ENCODE assay signal across 8 cellular contexts in the genomic region with DNA sequence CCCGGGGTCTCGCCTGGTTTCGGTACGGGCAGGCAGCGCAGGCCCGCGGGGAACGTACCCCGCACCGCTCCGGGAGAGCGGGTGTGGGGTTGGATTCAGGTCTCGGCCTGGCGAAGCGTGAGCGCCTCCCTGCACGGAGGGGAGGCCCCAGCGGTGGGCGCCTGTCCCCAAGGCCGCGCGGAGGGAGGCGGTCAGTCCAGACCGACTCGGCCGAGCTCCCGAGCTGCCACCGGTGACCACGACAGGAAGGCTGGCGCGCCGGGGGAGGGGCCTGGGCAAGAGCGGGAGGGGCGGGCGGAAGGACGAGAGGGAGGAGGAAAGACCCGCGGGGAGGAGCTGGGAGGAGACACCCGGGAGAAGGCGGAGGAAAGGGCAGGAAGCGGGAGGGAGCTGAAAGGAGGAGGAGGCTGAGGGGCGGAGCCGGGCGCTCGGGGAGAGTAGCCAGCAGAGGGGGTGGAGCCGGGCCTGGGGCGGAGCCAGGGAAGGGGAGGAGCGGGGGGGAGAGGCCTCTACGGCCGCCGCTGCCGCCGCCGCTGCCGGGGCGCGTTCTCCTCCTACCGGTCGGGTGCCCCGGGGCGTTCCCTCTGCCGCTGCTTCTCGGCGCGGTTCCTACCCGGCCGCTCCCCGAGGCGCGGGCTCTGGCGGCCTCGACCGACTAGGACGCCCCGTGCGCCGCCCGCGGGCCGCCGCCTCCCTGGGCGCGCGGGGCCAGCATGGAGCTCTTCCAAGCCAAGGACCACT. TPM values are rescaled to one million over a fixed set of nuclear protein-coding genes. Genes with fewer than 3 reads are reported as not detected.
A peak's percentile ranks its signal among the peaks of the same experiment; 100 is the strongest.
DNase-seq lines count a peak whose midpoint lies in the region; ATAC-seq and FAIRE-seq lines count a peak whose summit lies in the region.

INPP5F (plus strand) TSS at position 501 of the 741 bp plus-strand sequence; CDS start at position 714, 213 bp downstream.

- H3K27me3 Mint-ChIP-seq in activated CD8-positive, alpha-beta memory T cell treated with anti-CD3 and anti-CD28 coated beads, Interleukin-2, amount 10 ng/mL, durations not matched to agents 7 days and 5 days, result no peaks in the 10 kb centered on the region

- no peaks in the 10 kb centered on the region for H3K27me3 ChIP-seq in endocrine pancreas (ENCODE audit: control insufficient read depth, insufficient read depth, low read length)

- peak; percentile 13 for FAIRE-seq in HTR-8/SVneo (lab: Jason Lieb, UNC)

- CTCF ChIA-PET in activated CD8-positive, alpha-beta memory T cell treated with anti-CD3 and anti-CD28 coated beads, Interleukin-2, amount 10 ng/mL, durations not matched to agents 7 days and 5 days (lab: Charles Lee), result interaction anchor here (0.7 to 5.3 kb wide), 26 partner anchors 9 to 777 kb away, joined by 3 to 41 read pairs (median 4); no protein-coding TSS in a partner anchor

- peaks cover 3% of the 10 kb centered on the region for H3K36me3 Mint-ChIP-seq in activated CD8-positive, alpha-beta memory T cell treated with anti-CD3 and anti-CD28 coated beads, Interleukin-2, amount 10 ng/mL, durations not matched to agents 7 days and 5 days

- peak within 1 kb of the TSS; percentile 75 for H3K4me3 ChIP-seq in endocrine pancreas (ENCODE audit: control insufficient read depth, insufficient read depth, low read length)

- H3K9me3 Mint-ChIP-seq in activated CD8-positive, alpha-beta memory T cell treated with anti-CD3 and anti-CD28 coated beads, Interleukin-2, amount 10 ng/mL, durations not matched to agents 7 days and 5 days (ENCODE audit: low read depth), result no peaks in the 10 kb centered on the region

- DNase-seq in COLO829 (ENCODE audit: low spot score) (peak; percentile 98), HTR-8/SVneo (ENCODE audit: insufficient read length, low spot score) (peak; percentile 94), NOMO-1 treated with DMSO at 0.1 percent for 48 hours (lab: John Stamatoyannopoulos, UW; ENCODE audit: unreplicated experiment) (peak; percentile 98), mesenteric fat pad (ENCODE audit: low spot score) (peak; percentile 99)
- peak; percentile 99 for DNase-seq in activated CD8-positive, alpha-beta memory T cell treated with anti-CD3 and anti-CD28 coated beads, Interleukin-2, amount 10 ng/mL, durations not matched to agents 7 days and 5 days
- peak; percentile 97 for DNase-seq in stimulated activated CD8-positive, alpha-beta memory T cell treated with anti-CD3 and anti-CD28 coated beads, Interleukin-15, amount 100 ng/mL, for 24 hours (ENCODE audit: low read depth)

- peak within 1 kb of the TSS; percentile 66 for H3K27ac Mint-ChIP-seq in activated CD8-positive, alpha-beta memory T cell treated with anti-CD3 and anti-CD28 coated beads, Interleukin-2, amount 10 ng/mL, durations not matched to agents 7 days and 5 days

- peaks cover 40% of the 10 kb centered on the region for H3K4me1 Mint-ChIP-seq in activated CD8-positive, alpha-beta memory T cell treated with anti-CD3 and anti-CD28 coated beads, Interleukin-2, amount 10 ng/mL, durations not matched to agents 7 days and 5 days

- peaks cover 12% of the 10 kb centered on the region for H3K4me1 ChIP-seq in endocrine pancreas (ENCODE audit: control insufficient read depth, insufficient read depth, low read length)

- H3K9me3 ChIP-seq in endocrine pancreas (ENCODE audit: control insufficient read depth, low read length), result no peaks in the 10 kb centered on the region

- peak within 1 kb of the TSS; percentile 84 for H3K9ac ChIP-seq in endocrine pancreas (ENCODE audit: control insufficient read depth, insufficient read depth, low read length)

- no peaks in the 10 kb centered on the region for H3K36me3 ChIP-seq in endocrine pancreas (ENCODE audit: control insufficient read depth, insufficient read depth, low read length)

- ATAC-seq in GM21367 (IDR thresholded peaks at IDR 0.05; ENCODE audit: unreplicated experiment), result peak; percentile 90
- ATAC-seq in activated CD8-positive, alpha-beta memory T cell treated with anti-CD3 and anti-CD28 coated beads, Interleukin-2, amount 10 ng/mL, durations not matched to agents 7 days and 5 days, result peak; percentile 93

- peak within 1 kb of the TSS; percentile 83 for H3K4me3 Mint-ChIP-seq in activated CD8-positive, alpha-beta memory T cell treated with anti-CD3 and anti-CD28 coated beads, Interleukin-2, amount 10 ng/mL, durations not matched to agents 7 days and 5 days

RNA-seq across cellular contexts. Expression of gene INPP5F, which starts in this region (rescaled TPM):
- total RNA-seq in activated CD8-positive, alpha-beta memory T cell treated with anti-CD3 and anti-CD28 coated beads, Interleukin-2, amount 10 ng/mL, durations not matched to agents 7 days and 5 days, result 10 to 100 TPM; 17.4 to 32.0 TPM
- total RNA-seq in mesenteric fat pad, result 16.6 TPM

Comparison
In these comparisons a context has a peak if more than half of its experiments do, and no peak if none do; other contexts are left out.
1. Peak in every context shown above with its lines: DNase-seq, ATAC-seq and H3K4me3 ChIP-seq.